Comparison of ENCODE assay signal across 8 cellular contexts in the genomic region with DNA sequence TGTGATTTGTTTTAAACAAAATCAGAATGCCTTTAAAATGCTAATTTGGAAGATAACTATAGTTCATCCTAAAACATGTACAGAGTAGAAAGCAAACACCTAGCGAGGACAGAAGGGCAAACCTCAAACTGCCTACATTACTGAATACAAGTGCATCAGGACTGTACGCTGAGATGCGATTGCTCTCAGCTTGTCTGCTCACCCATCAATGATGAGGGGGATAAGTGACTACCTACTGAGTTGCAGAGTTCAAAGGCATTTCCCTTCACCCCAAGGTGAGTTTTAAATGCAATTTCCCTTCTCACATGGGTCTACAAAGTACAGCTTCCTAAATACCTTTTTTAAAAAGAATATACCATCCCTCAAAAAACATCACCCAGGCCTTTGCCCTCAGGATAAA. TPM values are rescaled to one million over a fixed set of nuclear protein-coding genes. Genes with fewer than 3 reads are reported as not detected.
DNase-seq lines count a peak whose midpoint lies in the region; ATAC-seq, FAIRE-seq and TF ChIP-seq lines count a peak whose summit lies in the region.

No MANE protein-coding gene starts in this region.

- H3K4me3 Mint-ChIP-seq in activated CD8-positive, alpha-beta T cell treated with anti-CD3 and anti-CD28 coated beads for 36 hours, result peak overlapping the region; percentile 56

- H3K4me1 ChIP-seq in HUES64 (ENCODE audit: insufficient read depth, low read length), result peaks cover 31% of the 10 kb centered on the region
- peaks cover 36% of the 10 kb centered on the region for H3K4me1 ChIP-seq in hepatocyte (ENCODE audit: insufficient read depth)

- H3K27me3 ChIP-seq in HUES64 (ENCODE audit: insufficient read depth, low read length), result no peaks in the 10 kb centered on the region
- no peaks in the 10 kb centered on the region for H3K27me3 ChIP-seq in hepatocyte

- peaks cover 3% of the 10 kb centered on the region for H3K9me3 Mint-ChIP-seq in activated CD8-positive, alpha-beta T cell treated with anti-CD3 and anti-CD28 coated beads for 36 hours

- no peak for FAIRE-seq in frontal cortex (lab: Jason Lieb, UNC)

- H3K27me3 Mint-ChIP-seq in activated CD8-positive, alpha-beta T cell treated with anti-CD3 and anti-CD28 coated beads for 36 hours, result no peaks in the 10 kb centered on the region

- ATAC-seq in activated CD8-positive, alpha-beta T cell treated with anti-CD3 and anti-CD28 coated beads for 36 hours, result peak; percentile 60
- ATAC-seq in stimulated activated naive CD8-positive, alpha-beta T cell treated with anti-CD3 and anti-CD28 coated beads, Interleukin-15, Interleukin-2, amounts not matched to agents 100 U/mL and 50 U/mL, for 24 hours, result peak; percentile 72
- ATAC-seq in GM19467 (IDR thresholded peaks at IDR 0.05; ENCODE audit: unreplicated experiment), result no peak
- ATAC-seq in HG02884 (IDR thresholded peaks at IDR 0.05; ENCODE audit: unreplicated experiment), result no peak

- H3K4me2 ChIP-seq in hepatocyte, result peak overlapping the region; percentile 20

- H3K36me3 ChIP-seq in HUES64 (ENCODE audit: insufficient read depth, low read length) (no peaks in the 10 kb centered on the region), hepatocyte (replicated peaks; ENCODE audit: insufficient read depth, low read depth) (no peaks in the 10 kb centered on the region)

- H3K4me3 ChIP-seq in HUES64 (ENCODE audit: low read length) (no peak overlapping the region), hepatocyte (no peak overlapping the region)

- H3K79me2 ChIP-seq in hepatocyte, result no peaks in the 10 kb centered on the region

- POLR2A ChIA-PET in activated CD8-positive, alpha-beta T cell treated with anti-CD3 and anti-CD28 coated beads for 36 hours (lab: Charles Lee), result interaction anchor here (0.8 to 5.4 kb wide), 11 partner anchors 9 to 467 kb away, joined by 3 to 54 read pairs (median 6); a partner anchor contains a TSS

- H4K20me1 ChIP-seq in hepatocyte (ENCODE audit: insufficient read depth, poor library complexity, severe bottlenecking), result no peaks in the 10 kb centered on the region

- H2AFZ ChIP-seq in hepatocyte, result no peak overlapping the region

- peaks cover 82% of the 10 kb centered on the region for H3K4me1 Mint-ChIP-seq in activated CD8-positive, alpha-beta T cell treated with anti-CD3 and anti-CD28 coated beads for 36 hours (ENCODE audit: low read depth)

- peak overlapping the region; percentile 44 for H3K27ac ChIP-seq in HUES64 (ENCODE audit: low read depth, low read length)
- H3K27ac ChIP-seq in hepatocyte, result peak overlapping the region; percentile 91

- peaks cover 9% of the 10 kb centered on the region for H3K36me3 Mint-ChIP-seq in activated CD8-positive, alpha-beta T cell treated with anti-CD3 and anti-CD28 coated beads for 36 hours (ENCODE audit: low read depth)

- CTCF ChIA-PET in activated CD8-positive, alpha-beta T cell treated with anti-CD3 and anti-CD28 coated beads for 36 hours (lab: Charles Lee), result interaction anchor here (0.9 to 3.2 kb wide), 4 partner anchors 9 to 54 kb away, joined by 3 to 14 read pairs (median 4); a partner anchor contains a TSS

- H3K9ac ChIP-seq in HUES64 (ENCODE audit: low read depth, low read length), result no peak overlapping the region; the same call in 1 of the 2 replicates

- DNase-seq in activated CD8-positive, alpha-beta T cell treated with anti-CD3 and anti-CD28 coated beads for 36 hours, result peak; percentile 58
- DNase-seq in hepatocyte (ENCODE audit: low spot score) (no peak), frontal cortex (ENCODE audit: low spot score in 2 of 2) (no peak), NCI-H82 treated with DMSO at 0.1 percent for 48 hours (lab: John Stamatoyannopoulos, UW; ENCODE audit: unreplicated experiment) (no peak)
- no peak for DNase-seq in stimulated activated naive CD8-positive, alpha-beta T cell treated with anti-CD3 and anti-CD28 coated beads, Interleukin-15, Interleukin-2, amounts not matched to agents 100 U/mL and 50 U/mL, for 24 hours

- peak overlapping the region; percentile 99 for H3K27ac Mint-ChIP-seq in activated CD8-positive, alpha-beta T cell treated with anti-CD3 and anti-CD28 coated beads for 36 hours

- intact Hi-C loops in activated CD8-positive, alpha-beta T cell treated with anti-CD3 and anti-CD28 coated beads for 36 hours (cut with micrococcal nuclease), result loop anchor here (1.0 to 2.0 kb wide), 6 partner anchors 16 to 65 kb away; a partner anchor contains a TSS

- no peak for TF ChIP-seq CTCF in activated CD8-positive, alpha-beta T cell treated with anti-CD3 and anti-CD28 coated beads for 36 hours (IDR thresholded peaks at IDR 0.05)
- TF ChIP-seq CTCF in hepatocyte (IDR thresholded peaks at IDR 0.05; ENCODE audit: poor library complexity), result no peak

- no peaks in the 10 kb centered on the region for H3K9me2 ChIP-seq in hepatocyte (replicated peaks; ENCODE audit: insufficient read depth)

- 94% methylated on average over 3 of the region's 3 CpGs for WGBS in HUES64
- WGBS in hepatocyte (ENCODE audit: low lambda C conversion rate, missing lambda C conversion rate), result 85% methylated on average over 3 of the region's 3 CpGs

- no peaks in the 10 kb centered on the region for H3K9me3 ChIP-seq in HUES64 (ENCODE audit: insufficient read depth, low read depth, low read length)
- no peaks in the 10 kb centered on the region for H3K9me3 ChIP-seq in hepatocyte (ENCODE audit: low read depth)

RNA-seq across cellular contexts. Expression of a gene that starts 52.9 kb away (rescaled TPM):
- 16.6 TPM for polyA plus RNA-seq in HUES64 (2013, experiment 1 of 2)
- 15.8 TPM for polyA plus RNA-seq in HUES64 (2013, experiment 2 of 2)
- total RNA-seq in activated CD8-positive, alpha-beta T cell treated with anti-CD3 and anti-CD28 coated beads for 36 hours, result 10 to 100 TPM; 33.9 to 35.0 TPM
- total RNA-seq in hepatocyte (47.9 and 50.8 TPM in 2 replicates), frontal cortex (20.0 TPM)
- 29.9 and 37.2 TPM in 2 replicates for polyA plus RNA-seq in hepatocyte

Comparison
In these comparisons a context has a peak if more than half of its experiments do, and no peak if none do; other contexts are left out.
1. ATAC-seq: peak in activated CD8-positive, alpha-beta T cell treated with anti-CD3 and anti-CD28 coated beads for 36 hours (single experiment) and stimulated activated naive CD8-positive, alpha-beta T cell treated with anti-CD3 and anti-CD28 coated beads, Interleukin-15, Interleukin-2, amounts not matched to agents 100 U/mL and 50 U/mL, for 24 hours (single experiment); none in GM19467 (single experiment) and HG02884 (single experiment).